In the genomic region with DNA sequence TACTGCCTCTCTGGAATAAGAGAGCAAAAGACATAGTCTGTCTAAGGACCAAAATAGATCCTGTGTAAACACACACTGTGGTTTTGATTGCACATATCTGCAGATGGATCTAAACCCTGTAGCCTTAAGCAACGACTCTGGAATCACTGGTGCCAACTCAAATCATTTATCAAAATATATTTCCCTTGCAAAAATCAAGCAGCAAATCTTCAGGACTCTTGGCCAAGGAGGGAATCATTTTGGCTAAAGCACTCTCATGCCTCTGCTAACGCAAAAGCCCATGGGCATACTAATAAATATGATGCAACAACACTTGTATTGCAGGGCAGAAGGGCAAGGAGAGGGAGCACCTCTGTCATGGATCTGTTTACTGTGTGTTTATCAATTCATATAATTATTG, we compare ENCODE assay signal across 14 cellular contexts.
DNase-seq lines count a peak whose midpoint lies in the region; ATAC-seq, FAIRE-seq and TF ChIP-seq lines count a peak whose summit lies in the region.
"Had no signal": no experiment of that assay in that cellular context is flagged by ENCODE, and none has a peak within 500 bp of the region (broad histone marks: within the 10 kb centered on the region; RNA-seq: fewer than 3 reads in every experiment).

No MANE protein-coding gene starts in this region.

- no peaks in the 10 kb centered on the region for H3K36me3 Mint-ChIP-seq in activated naive CD8-positive, alpha-beta T cell treated with anti-CD3 and anti-CD28 coated beads, Interleukin-2, amount 50 U/mL, for 24 hours (ENCODE audit: low read depth)

- no peaks in the 10 kb centered on the region for H3K4me1 ChIP-seq in HepG2 (ENCODE audit: insufficient read depth, low read length)
- no peaks in the 10 kb centered on the region for H3K4me1 ChIP-seq in right lobe of liver
- no peaks in the 10 kb centered on the region for H3K4me1 ChIP-seq in lower lobe of right lung
- H3K4me1 ChIP-seq: upper lobe of left lung had no signal

- no peak overlapping the region for H3K4me3 Mint-ChIP-seq in activated naive CD8-positive, alpha-beta T cell treated with anti-CD3 and anti-CD28 coated beads, Interleukin-2, amount 50 U/mL, for 24 hours
- H3K4me3 Mint-ChIP-seq: activated T-cell treated with anti-CD3 and anti-CD28 coated beads, Interleukin-2, amount 50 U/mL, for 4 hours had no signal

- H3K79me2 ChIP-seq in HepG2 (ENCODE audit: insufficient read depth, low read length) = no peaks in the 10 kb centered on the region

- TF ChIP-seq POLR2A in HepG2 (IDR thresholded peaks at IDR 0.05; ENCODE audit: insufficient read depth in 1 of 2, low read depth in 2 of 2, low read length in 2 of 2) = no peak
- no peak for TF ChIP-seq POLR2A in right lobe of liver (IDR thresholded peaks at IDR 0.05)

- no peak for DNase-seq in HepG2 (ENCODE audit: low spot score)
- no peak for DNase-seq in right lobe of liver
- DNase-seq in RPMI7951 (ENCODE audit: low read depth) = peak; percentile 96
- peak; percentile 79 for DNase-seq in fibroblast of the conjunctiva (ENCODE audit: low read depth)
- DNase-seq in activated naive CD8-positive, alpha-beta T cell treated with anti-CD3 and anti-CD28 coated beads, Interleukin-2, amount 50 U/mL, for 24 hours = no peak
- DNase-seq in cerebellar cortex (ENCODE audit: low spot score) = no peak
- DNase-seq in lower lobe of right lung = no peak
- DNase-seq: activated CD4-positive, alpha-beta T cell treated with anti-CD3 and anti-CD28 coated beads for 48 hours; activated T-cell treated with anti-CD3 and anti-CD28 coated beads, Interleukin-2, amount 50 U/mL, for 4 hours; C1 segment of cervical spinal cord; KBM-7; NCI-H2081; upper lobe of left lung had no signal

- TF ChIP-seq EP300 in HepG2 (IDR thresholded peaks at IDR 0.05; ENCODE audit: low read depth in 2 of 2, low read length in 2 of 2) = no peak
- no peak for TF ChIP-seq EP300 in HepG2 (CRISPR knock-in tag; IDR thresholded peaks at IDR 0.05; ENCODE audit: borderline replicate concordance)

- no peak overlapping the region for H3K4me3 ChIP-seq in HepG2 (replicated peaks in 1 of 3; ENCODE audit: insufficient read depth in 1 of 3, low read depth in 2 of 3, low read length in 3 of 3)
- H3K4me3 ChIP-seq in right lobe of liver = no peak overlapping the region
- no peak overlapping the region for H3K4me3 ChIP-seq in lower lobe of right lung
- H3K4me3 ChIP-seq: upper lobe of left lung had no signal

- intact Hi-C loops in HepG2 (cut with micrococcal nuclease; ENCODE audit: unreplicated experiment) = no loop called here
- intact Hi-C loops in right lobe of liver (cut with DNase I) = no loop called here
- intact Hi-C loops in lower lobe of right lung (cut with DNase I) = no loop called here

- TF ChIP-seq CTCF in HepG2 (CRISPR knock-in tag; IDR thresholded peaks at IDR 0.05) (no peak), right lobe of liver (IDR thresholded peaks at IDR 0.05) (no peak), lower lobe of right lung (IDR thresholded peaks at IDR 0.05) (no peak)

- no peak for ATAC-seq in HepG2
- ATAC-seq in right lobe of liver = no peak
- ATAC-seq in activated naive CD8-positive, alpha-beta T cell treated with anti-CD3 and anti-CD28 coated beads, Interleukin-2, amount 50 U/mL, for 24 hours = no peak
- no peak for ATAC-seq in lower lobe of right lung
- no peak for ATAC-seq in HG03571 (IDR thresholded peaks at IDR 0.05; ENCODE audit: unreplicated experiment)
- ATAC-seq: activated T-cell treated with anti-CD3 and anti-CD28 coated beads, Interleukin-2, amount 50 U/mL, for 4 hours had no signal

- H3K27me3 ChIP-seq in HepG2 (ENCODE audit: control insufficient read depth in 1 of 2, insufficient read depth in 2 of 2, low read length in 2 of 2) (no peaks in the 10 kb centered on the region), right lobe of liver (no peaks in the 10 kb centered on the region), lower lobe of right lung (ENCODE audit: low read depth) (no peaks in the 10 kb centered on the region)
- H3K27me3 ChIP-seq: upper lobe of left lung had no signal

- no peak for TF ChIP-seq RAD21 in HepG2 (CRISPR knock-in tag; IDR thresholded peaks at IDR 0.05)

- H2AFZ ChIP-seq in HepG2 (ENCODE audit: low read length) = no peak overlapping the region

- H3K27ac Mint-ChIP-seq in activated naive CD8-positive, alpha-beta T cell treated with anti-CD3 and anti-CD28 coated beads, Interleukin-2, amount 50 U/mL, for 24 hours = no peak overlapping the region

- CTCF ChIA-PET in HepG2 (lab: Yijun Ruan, JAX; ENCODE audit: low intra/inter-chr PET ratio, low total read pairs) = no interaction called here

- H3K4me2 ChIP-seq in HepG2 (ENCODE audit: low read depth, low read length) = no peak overlapping the region

- no peak overlapping the region for H3K9ac ChIP-seq in HepG2 (ENCODE audit: insufficient read depth, low read depth, low read length)

- H3K9me3 ChIP-seq in HepG2 (ENCODE audit: low read length) (no peaks in the 10 kb centered on the region), right lobe of liver (no peaks in the 10 kb centered on the region), lower lobe of right lung (no peaks in the 10 kb centered on the region)
- H3K9me3 ChIP-seq: upper lobe of left lung had no signal

- H3K4me1 Mint-ChIP-seq in activated naive CD8-positive, alpha-beta T cell treated with anti-CD3 and anti-CD28 coated beads, Interleukin-2, amount 50 U/mL, for 24 hours = no peaks in the 10 kb centered on the region

- in situ Hi-C loops in HepG2 (cut with HindIII; ENCODE audit: extremely low pct_ligation_motif_present, low pct_unique_long_range_greater_than_20kb) = no loop called here

- no peak overlapping the region for H3K27ac ChIP-seq in HepG2 (ENCODE audit: extremely low read length, insufficient read depth, low read length)
- no peak overlapping the region for H3K27ac ChIP-seq in right lobe of liver
- H3K27ac ChIP-seq in lower lobe of right lung = no peak overlapping the region
- H3K27ac ChIP-seq: upper lobe of left lung had no signal

- POLR2A ChIA-PET in HepG2 (lab: Yijun Ruan, JAX) = no interaction called here

- no TSS peak for BruUV-seq in HepG2 (replicated peaks; lab: Mats Ljungman, UMichigan)

- no peak for FAIRE-seq in HepG2 (lab: Jason Lieb, UNC)

- H4K20me1 ChIP-seq in HepG2 (ENCODE audit: insufficient read depth, low read length) = no peaks in the 10 kb centered on the region

- 2% methylated on average over 2 of the region's 2 CpGs for WGBS in HepG2 (ENCODE audit: low lambda C conversion rate)
- 25% methylated on average over 2 of the region's 2 CpGs for WGBS in right lobe of liver (ENCODE audit: insufficient coverage, low coverage, low lambda C conversion rate, missing lambda C conversion rate)

- peaks cover 6% of the 10 kb centered on the region for H3K9me3 Mint-ChIP-seq in activated naive CD8-positive, alpha-beta T cell treated with anti-CD3 and anti-CD28 coated beads, Interleukin-2, amount 50 U/mL, for 24 hours
- H3K9me3 Mint-ChIP-seq: activated T-cell treated with anti-CD3 and anti-CD28 coated beads, Interleukin-2, amount 50 U/mL, for 4 hours had no signal

- H3K27me3 Mint-ChIP-seq in activated naive CD8-positive, alpha-beta T cell treated with anti-CD3 and anti-CD28 coated beads, Interleukin-2, amount 50 U/mL, for 24 hours = peaks cover 1% of the 10 kb centered on the region

- H3K36me3 ChIP-seq in HepG2 (replicated peaks in 1 of 2; ENCODE audit: control insufficient read depth in 1 of 2, insufficient read depth in 2 of 2, low read length in 2 of 2) (no peaks in the 10 kb centered on the region), right lobe of liver (no peaks in the 10 kb centered on the region), lower lobe of right lung (no peaks in the 10 kb centered on the region)
- H3K36me3 ChIP-seq: upper lobe of left lung had no signal

TF ChIP-seq in HepG2, 621 proteins besides CTCF, POLR2A, EP300 and RAD21:
- TF ChIP-seq ZNF549 (CRISPR knock-in tag; IDR thresholded peaks at IDR 0.05) (no peak), AKAP8 (CRISPR knock-in tag; IDR thresholded peaks at IDR 0.05) (no peak), CEBPB (IDR thresholded peaks at IDR 0.05; ENCODE audit: borderline replicate concordance, low read depth, low read length) (peak; percentile 27; the same call in 1 of the 2 replicates), ZNF547 (CRISPR knock-in tag; IDR thresholded peaks at IDR 0.05) (no peak), ZNF660 (CRISPR knock-in tag; IDR thresholded peaks at IDR 0.05; ENCODE audit: borderline replicate concordance, low read depth) (no peak)
- TF ChIP-seq, protein P1, sequence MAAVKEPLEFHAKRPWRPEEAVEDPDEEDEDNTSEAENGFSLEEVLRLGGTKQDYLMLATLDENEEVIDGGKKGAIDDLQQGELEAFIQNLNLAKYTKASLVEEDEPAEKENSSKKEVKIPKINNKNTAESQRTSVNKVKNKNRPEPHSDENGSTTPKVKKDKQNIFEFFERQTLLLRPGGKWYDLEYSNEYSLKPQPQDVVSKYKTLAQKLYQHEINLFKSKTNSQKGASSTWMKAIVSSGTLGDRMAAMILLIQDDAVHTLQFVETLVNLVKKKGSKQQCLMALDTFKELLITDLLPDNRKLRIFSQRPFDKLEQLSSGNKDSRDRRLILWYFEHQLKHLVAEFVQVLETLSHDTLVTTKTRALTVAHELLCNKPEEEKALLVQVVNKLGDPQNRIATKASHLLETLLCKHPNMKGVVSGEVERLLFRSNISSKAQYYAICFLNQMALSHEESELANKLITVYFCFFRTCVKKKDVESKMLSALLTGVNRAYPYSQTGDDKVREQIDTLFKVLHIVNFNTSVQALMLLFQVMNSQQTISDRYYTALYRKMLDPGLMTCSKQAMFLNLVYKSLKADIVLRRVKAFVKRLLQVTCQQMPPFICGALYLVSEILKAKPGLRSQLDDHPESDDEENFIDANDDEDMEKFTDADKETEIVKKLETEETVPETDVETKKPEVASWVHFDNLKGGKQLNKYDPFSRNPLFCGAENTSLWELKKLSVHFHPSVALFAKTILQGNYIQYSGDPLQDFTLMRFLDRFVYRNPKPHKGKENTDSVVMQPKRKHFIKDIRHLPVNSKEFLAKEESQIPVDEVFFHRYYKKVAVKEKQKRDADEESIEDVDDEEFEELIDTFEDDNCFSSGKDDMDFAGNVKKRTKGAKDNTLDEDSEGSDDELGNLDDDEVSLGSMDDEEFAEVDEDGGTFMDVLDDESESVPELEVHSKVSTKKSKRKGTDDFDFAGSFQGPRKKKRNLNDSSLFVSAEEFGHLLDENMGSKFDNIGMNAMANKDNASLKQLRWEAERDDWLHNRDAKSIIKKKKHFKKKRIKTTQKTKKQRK (IDR thresholded peaks at IDR 0.05; ENCODE audit: low read length) = no peak

Comparison
In these comparisons a context has a peak if more than half of its experiments do, and no peak if none do; other contexts are left out.
1. DNase-seq: peak in RPMI7951 (single experiment) and fibroblast of the conjunctiva (single experiment); none in HepG2 (single experiment), right lobe of liver (0 of 3), activated naive CD8-positive, alpha-beta T cell treated with anti-CD3 and anti-CD28 coated beads, Interleukin-2, amount 50 U/mL, for 24 hours (single experiment), cerebellar cortex (single experiment) and lower lobe of right lung (single experiment).